9 cellular contexts compared by ENCODE assay signal in genomic region chr11:107576497-107577086, GRCh38. TPM values are rescaled to one million over a fixed set of nuclear protein-coding genes. Genes with fewer than 3 reads are reported as not detected.
DNase-seq lines count a peak whose midpoint lies in the region; FAIRE-seq and TF ChIP-seq lines count a peak whose summit lies in the region.
"Had no signal": no experiment of that assay in that cellular context is flagged by ENCODE, and none has a peak within 500 bp of the region (broad histone marks: within the 10 kb centered on the region; RNA-seq: fewer than 3 reads in every experiment).

No MANE protein-coding gene starts in this region.

- peak; percentile 70 for DNase-seq in ELR (ENCODE audit: low read depth)
- DNase-seq in HFFc6 = peak; percentile 55
- peak in 2 of 3 donors; percentile 47 to 76 for DNase-seq in Peyer's patch
- DNase-seq in astrocyte of the hippocampus (ENCODE audit: low read depth, low spot score) = peak; percentile 67
- peak; percentile 44 for DNase-seq in stimulated activated CD8-positive, alpha-beta memory T cell treated with anti-CD3 and anti-CD28 coated beads, Interleukin-12 subunit alpha, Interleukin-12 subunit beta, amount 100 ng/mL, for 1 hour (ENCODE audit: low read depth)
- DNase-seq in DMS153 (lab: John Stamatoyannopoulos, UW) = no peak
- DNase-seq in effector memory CD4-positive, alpha-beta T cell = no peak

- FAIRE-seq in islet of Langerhans (lab: Jason Lieb, UNC) = peak; percentile 82

- H3K27me3 ChIP-seq in Peyer's patch = no peaks in the 10 kb centered on the region
- no peaks in the 10 kb centered on the region for H3K27me3 ChIP-seq in effector memory CD4-positive, alpha-beta T cell (replicated peaks; ENCODE audit: control insufficient read depth, insufficient read depth, low read length, poor library complexity, severe bottlenecking)

- H3K4me1 ChIP-seq in Peyer's patch = no peaks in the 10 kb centered on the region
- no peaks in the 10 kb centered on the region for H3K4me1 ChIP-seq in effector memory CD4-positive, alpha-beta T cell (ENCODE audit: control insufficient read depth, insufficient read depth, low read length, poor library complexity, severe bottlenecking)

- no peak for TF ChIP-seq POLR2A in Peyer's patch (IDR thresholded peaks at IDR 0.05)

- no peaks in the 10 kb centered on the region for H3K9me3 Mint-ChIP-seq in HFFc6

- H3K9me3 ChIP-seq in Peyer's patch = no peaks in the 10 kb centered on the region
- no peaks in the 10 kb centered on the region for H3K9me3 ChIP-seq in effector memory CD4-positive, alpha-beta T cell (ENCODE audit: control insufficient read depth, low read length)

- TF ChIP-seq CTCF in HFFc6 (IDR thresholded peaks at IDR 0.05) = peak; percentile 86
- TF ChIP-seq CTCF in Peyer's patch (IDR thresholded peaks at IDR 0.05) = peak; percentile 29 to 66 (median 60)

- no peaks in the 10 kb centered on the region; the same call in 1 of the 2 replicates for H3K27me3 Mint-ChIP-seq in HFFc6 (ENCODE audit: insufficient read depth)

- no peak overlapping the region for H3K27ac Mint-ChIP-seq in HFFc6

- no peak overlapping the region for H3K27ac ChIP-seq in Peyer's patch
- no peak overlapping the region for H3K27ac ChIP-seq in effector memory CD4-positive, alpha-beta T cell (ENCODE audit: insufficient read depth, low read length, poor library complexity, severe bottlenecking)
- H3K27ac ChIP-seq: skin epidermis had no signal

- no peak overlapping the region for H3K4me3 ChIP-seq in Peyer's patch
- no peak overlapping the region for H3K4me3 ChIP-seq in effector memory CD4-positive, alpha-beta T cell (ENCODE audit: insufficient read depth, low read depth, low read length, poor library complexity, severe bottlenecking)
- H3K4me3 ChIP-seq: skin epidermis had no signal

- no peaks in the 10 kb centered on the region for H3K36me3 ChIP-seq in Peyer's patch
- H3K36me3 ChIP-seq in effector memory CD4-positive, alpha-beta T cell (ENCODE audit: control insufficient read depth, insufficient read depth, low read length) = no peaks in the 10 kb centered on the region

- peaks cover 7% of the 10 kb centered on the region for H3K4me1 Mint-ChIP-seq in HFFc6 (ENCODE audit: low read depth)

- H3K4me3 Mint-ChIP-seq in HFFc6 = no peak overlapping the region

- H3K36me3 Mint-ChIP-seq in HFFc6 (ENCODE audit: low read depth) = no peaks in the 10 kb centered on the region

RNA-seq across cellular contexts. Expression of gene ALKBH8, which starts 11.1 kb away (rescaled TPM):
- total RNA-seq in HFFc6 (2021; fragmentation: NEBNext Ultra II Directional; extraction: Animal tissue kit (Norgen Biotek cat#: 25700)) = 1 to 10 TPM; 5.6 to 9.6 (median 7.1) TPM
- 10 to 100 TPM in 1 of 4 donors, 1 to 10 TPM in 3; 1.8 to 15.7 (median 4.8) TPM for total RNA-seq in Peyer's patch

RNA-seq across cellular contexts. Expression of gene ELMOD1, which starts 14.4 kb away (rescaled TPM):
- under 1 TPM; 0.19 to 0.30 (median 0.24) TPM for total RNA-seq in HFFc6 (2021; fragmentation: NEBNext Ultra II Directional; extraction: Animal tissue kit (Norgen Biotek cat#: 25700))
- total RNA-seq in Peyer's patch = not detected

Comparison
In these comparisons a context has a peak if more than half of its experiments do, and no peak if none do; other contexts are left out.
1. DNase-seq: peak in ELR (single experiment), HFFc6 (single experiment), Peyer's patch (2 of 3), astrocyte of the hippocampus (single experiment) and stimulated activated CD8-positive, alpha-beta memory T cell treated with anti-CD3 and anti-CD28 coated beads, Interleukin-12 subunit alpha, Interleukin-12 subunit beta, amount 100 ng/mL, for 1 hour (single experiment); none in DMS153 (single experiment) and effector memory CD4-positive, alpha-beta T cell (0 of 3).